ENCODE assay signal across 11 cellular contexts in the genomic region with DNA sequence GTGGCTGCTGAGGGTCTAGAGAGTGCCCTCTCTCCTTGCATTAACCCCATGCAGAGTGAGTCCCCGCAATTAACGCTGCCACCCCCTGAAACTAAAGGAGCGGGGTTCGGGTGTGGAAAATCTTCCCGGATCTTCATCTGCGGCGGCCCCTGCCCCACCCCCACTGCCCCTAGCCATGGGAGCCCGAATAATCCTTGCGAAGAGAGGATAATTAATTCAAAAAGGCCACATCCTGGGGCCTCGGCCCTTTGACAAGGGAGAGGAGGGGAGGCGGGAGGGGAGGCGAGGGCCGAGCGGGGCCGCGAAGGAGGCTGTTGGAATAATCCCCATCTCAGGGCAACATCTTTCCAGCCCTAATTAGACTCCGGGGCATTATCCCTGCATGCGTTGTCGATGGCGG.
A peak's percentile ranks its signal among the peaks of the same experiment; 100 is the strongest.
DNase-seq lines count a peak whose midpoint lies in the region; ATAC-seq and TF ChIP-seq lines count a peak whose summit lies in the region.
"Had no signal": no experiment of that assay in that cellular context is flagged by ENCODE, and none has a peak within 500 bp of the region (broad histone marks: within the 10 kb centered on the region; RNA-seq: fewer than 3 reads in every experiment).

No MANE protein-coding gene starts in this region.

- intact Hi-C loops in vagina (cut with DNase I), result no loop called here

- TF ChIP-seq CTCF in vagina (IDR thresholded peaks at IDR 0.05), result no peak

- TF ChIP-seq POLR2A in vagina (IDR thresholded peaks at IDR 0.05), result no peak

- peak overlapping the region; percentile 17 to 42 for H3K4me3 ChIP-seq in vagina

- no peaks in the 10 kb centered on the region for H3K36me3 Mint-ChIP-seq in activated naive CD8-positive, alpha-beta T cell
- H3K36me3 Mint-ChIP-seq in activated naive CD8-positive, alpha-beta T cell treated with anti-CD3 and anti-CD28 coated beads for 36 hours, result no peaks in the 10 kb centered on the region
- no peaks in the 10 kb centered on the region for H3K36me3 Mint-ChIP-seq in naive B cell

- peak in 1 of 2 donors; percentile 10 for ATAC-seq in naive B cell (ENCODE audit: low read depth in 2 of 2)
- ATAC-seq in HG03354 (IDR thresholded peaks at IDR 0.05; ENCODE audit: poor library complexity, severe bottlenecking, unreplicated experiment), result no peak
- ATAC-seq in GM21423 (IDR thresholded peaks at IDR 0.05; ENCODE audit: unreplicated experiment), result no peak

- no peaks in the 10 kb centered on the region for H3K27me3 ChIP-seq in vagina

- no peak for DNase-seq in activated naive CD8-positive, alpha-beta T cell treated with anti-CD3 and anti-CD28 coated beads for 36 hours
- DNase-seq in ecto neural progenitor cell (ENCODE audit: low spot score), result peak; percentile 89
- no peak for DNase-seq in naive B cell
- DNase-seq in vagina (ENCODE audit: extremely low spot score in 2 of 2), result no peak
- no peak for DNase-seq in germinal center (ENCODE audit: low spot score)
- DNase-seq: activated T-cell treated with anti-CD3 and anti-CD28 coated beads for 4 hours, NCI-H1436 treated with DMSO at 0.1 percent for 48 hours, transverse colon had no signal

- no peaks in the 10 kb centered on the region for H3K36me3 ChIP-seq in vagina
- H3K36me3 ChIP-seq: transverse colon had no signal

- H3K4me1 ChIP-seq in vagina, result peaks cover 11% of the 10 kb centered on the region

- H3K4me1 Mint-ChIP-seq in activated naive CD8-positive, alpha-beta T cell (ENCODE audit: low read depth), result peaks cover 10% of the 10 kb centered on the region
- H3K4me1 Mint-ChIP-seq in activated naive CD8-positive, alpha-beta T cell treated with anti-CD3 and anti-CD28 coated beads for 36 hours, result peaks cover 9% of the 10 kb centered on the region
- H3K4me1 Mint-ChIP-seq in naive B cell, result peaks cover 12 to 33% (median 17%) of the 10 kb centered on the region in 3 donors

- no peak overlapping the region for H3K27ac Mint-ChIP-seq in activated naive CD8-positive, alpha-beta T cell
- no peak overlapping the region for H3K27ac Mint-ChIP-seq in activated naive CD8-positive, alpha-beta T cell treated with anti-CD3 and anti-CD28 coated beads for 36 hours
- H3K27ac Mint-ChIP-seq in naive B cell, result peak overlapping the region in 2 of 6 donors; percentile 33 to 79

- no peaks in the 10 kb centered on the region for H3K9me3 ChIP-seq in vagina
- H3K9me3 ChIP-seq: transverse colon had no signal

- H3K4me3 Mint-ChIP-seq in activated naive CD8-positive, alpha-beta T cell, result peak overlapping the region; percentile 69
- no peak overlapping the region for H3K4me3 Mint-ChIP-seq in activated naive CD8-positive, alpha-beta T cell treated with anti-CD3 and anti-CD28 coated beads for 36 hours
- H3K4me3 Mint-ChIP-seq in naive B cell, result peak overlapping the region in 7 of 8 donors; percentile 40 to 81 (median 65)

- H3K27me3 Mint-ChIP-seq in activated naive CD8-positive, alpha-beta T cell, result no peaks in the 10 kb centered on the region
- H3K27me3 Mint-ChIP-seq in activated naive CD8-positive, alpha-beta T cell treated with anti-CD3 and anti-CD28 coated beads for 36 hours, result peaks cover 16% of the 10 kb centered on the region
- peaks cover 34 to 68% (median 50%) of the 10 kb centered on the region in 3 donors for H3K27me3 Mint-ChIP-seq in naive B cell

- no peak overlapping the region for H3K27ac ChIP-seq in vagina
- H3K27ac ChIP-seq: transverse colon had no signal

- no peaks in the 10 kb centered on the region for H3K9me3 Mint-ChIP-seq in activated naive CD8-positive, alpha-beta T cell (ENCODE audit: low read depth)
- H3K9me3 Mint-ChIP-seq in activated naive CD8-positive, alpha-beta T cell treated with anti-CD3 and anti-CD28 coated beads for 36 hours, result no peaks in the 10 kb centered on the region
- no peaks in the 10 kb centered on the region for H3K9me3 Mint-ChIP-seq in naive B cell
